Comparison of ENCODE assay signal across 19 cellular contexts in genomic region chr12:74689929-74690328, GRCh38.
"Had no signal": no experiment of that assay in that cellular context is flagged by ENCODE, and none has a peak within 500 bp of the region (broad histone marks: within the 10 kb centered on the region; RNA-seq: fewer than 3 reads in every experiment).

No MANE protein-coding gene starts in this region.

- DNase-seq: cortex of kidney; effector memory CD8-positive, alpha-beta T cell; erythroblast; esophagus squamous epithelium; foreskin melanocyte; glutamatergic neuron; heart right ventricle; hippocampal formation; immature natural killer cell; kidney; natural killer cell; pancreas; right lobe of liver; spleen; stimulated activated CD4-positive, alpha-beta T cell treated with anti-CD3 and anti-CD28 coated beads, Interleukin-4, amount 100 ng/mL, for 4 hours; stimulated activated naive CD8-positive, alpha-beta T cell treated with anti-CD3 and anti-CD28 coated beads, Interleukin-15, Interleukin-2, amounts not matched to agents 100 U/mL and 50 U/mL, for 24 hours; substantia nigra; testis; tibial artery had no signal
